In the genomic region with DNA sequence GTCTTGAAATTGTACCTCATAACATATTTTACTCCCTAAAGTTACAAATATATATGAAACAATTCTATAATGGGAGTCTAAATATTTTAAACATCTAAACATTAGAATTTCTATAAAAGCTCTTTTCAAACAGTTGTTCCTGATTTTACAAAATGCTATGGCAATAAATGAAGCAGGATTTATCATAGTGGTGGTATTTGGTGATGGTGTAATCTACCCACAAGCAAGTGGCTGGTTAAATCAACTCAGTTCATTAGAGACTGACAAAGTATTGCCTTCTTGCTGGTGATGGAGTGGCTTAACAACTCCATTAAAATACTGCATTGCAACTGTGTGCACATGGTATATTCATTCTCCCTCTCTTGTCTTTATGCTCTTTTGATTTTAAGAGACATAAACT, we compare ENCODE assay signal across 24 cellular contexts.
"Had no signal": no experiment of that assay in that cellular context is flagged by ENCODE, and none has a peak within 500 bp of the region (broad histone marks: within the 10 kb centered on the region; RNA-seq: fewer than 3 reads in every experiment).

No MANE protein-coding gene starts in this region.

- ATAC-seq: effector memory CD8-positive, alpha-beta T cell; gastrocnemius medialis; left ventricle myocardium superior; mucosa of descending colon; natural killer cell treated with Interleukin-12 subunit alpha and Interleukin-12 subunit beta and Interleukin-15 and Interleukin-18, amount 100 ng/mL, for 72 hours; pancreas; right lobe of liver; stimulated activated effector memory CD8-positive, alpha-beta T cell treated with anti-CD3 and anti-CD28 coated beads, Interleukin-12 subunit alpha, Interleukin-12 subunit beta, amount 100 ng/mL, for 72 hours had no signal

- H3K4me1 ChIP-seq: esophagus squamous epithelium, gastrocnemius medialis, pancreas, right lobe of liver, stomach, thyroid gland, vagina had no signal

- H3K4me2 ChIP-seq: smooth muscle cell had no signal

- H3K36me3 ChIP-seq: esophagus squamous epithelium, gastrocnemius medialis, neutrophil, pancreas, right lobe of liver, stomach, thyroid gland, vagina had no signal

- H3K27ac ChIP-seq: esophagus squamous epithelium, gastrocnemius medialis, neutrophil, pancreas, right lobe of liver, stomach, thyroid gland, vagina had no signal

- H3K4me3 ChIP-seq: esophagus squamous epithelium, gastrocnemius medialis, lung, mucosa of descending colon, pancreas, right lobe of liver, smooth muscle cell, stomach, thyroid gland, vagina had no signal

- DNase-seq: cortex of kidney; effector memory CD8-positive, alpha-beta T cell; erythroblast; esophagus squamous epithelium; gastrocnemius medialis; head of caudate nucleus; left ventricle myocardium superior; mucosa of descending colon; naive B cell; pancreas; right lobe of liver; stimulated activated CD4-positive, alpha-beta T cell treated with anti-CD3 and anti-CD28 coated beads, Interleukin-12 subunit alpha, Interleukin-12 subunit beta, amount 100 ng/mL, for 4 hours; stimulated activated CD4-positive, alpha-beta T cell treated with anti-CD3 and anti-CD28 coated beads, Interleukin-1b, Interleukin-23, amount 100 ng/mL, for 48 hours; stimulated activated CD4-positive, alpha-beta T cell treated with anti-CD3 and anti-CD28 coated beads, Interleukin-4, amount 100 ng/mL, for 1 hour; stimulated activated naive CD4-positive, alpha-beta T cell treated with Interleukin-2 at 50 U/mL for 16 hours; stomach; thyroid gland; trophoblast cell had no signal

- H3K9me3 ChIP-seq: esophagus squamous epithelium, gastrocnemius medialis, mucosa of descending colon, neutrophil, pancreas, right lobe of liver, stomach, thyroid gland, vagina had no signal

- H3K27me3 ChIP-seq: esophagus squamous epithelium, gastrocnemius medialis, neutrophil, pancreas, right lobe of liver, stomach, thyroid gland, vagina had no signal
